17 cellular contexts compared by ENCODE assay signal in genomic region chr3:58170376-58170775, GRCh38. TPM values are rescaled to one million over a fixed set of nuclear protein-coding genes. Genes with fewer than 3 reads are reported as not detected.
A peak's percentile ranks its signal among the peaks of the same experiment; 100 is the strongest.
DNase-seq lines count a peak whose midpoint lies in the region; ATAC-seq and TF ChIP-seq lines count a peak whose summit lies in the region.
"Had no signal": no experiment of that assay in that cellular context is flagged by ENCODE, and none has a peak within 500 bp of the region (broad histone marks: within the 10 kb centered on the region; RNA-seq: fewer than 3 reads in every experiment).

No MANE protein-coding gene starts in this region.

- no peaks in the 10 kb centered on the region for H3K79me2 ChIP-seq in H9 (ENCODE audit: insufficient read depth, low read length)

- TF ChIP-seq POLR2A in gastroesophageal sphincter (IDR thresholded peaks at IDR 0.05) (no peak), tibial nerve (IDR thresholded peaks at IDR 0.05) (no peak), testis (IDR thresholded peaks at IDR 0.05) (no peak)

- intact Hi-C loops in testis (cut with DNase I; ENCODE audit: low total_unique reads), result no loop called here

- H3K27ac ChIP-seq in H9 (ENCODE audit: insufficient read length, low read depth, low read length) (no peak overlapping the region), gastroesophageal sphincter (peak overlapping the region in 3 of 4 donors; percentile 43 to 58 (median 43)), tibial nerve (peak overlapping the region in 3 of 4 donors; percentile 16 to 87 (median 84)), testis (no peak overlapping the region)
- H3K27ac ChIP-seq: BLaER1 treated with 17β-estradiol and CSF1 and Interleukin-3, amounts not matched to agents 10 nM and 100 nM; HL-60 had no signal

- no peak overlapping the region for H3T11ph ChIP-seq in H9 (ENCODE audit: low read length)

- H2BK15ac ChIP-seq in H9 (ENCODE audit: low read depth, low read length), result no peak overlapping the region

- H3K4me2 ChIP-seq in H9 (ENCODE audit: insufficient read depth, insufficient read length, low read length), result no peak overlapping the region
- H3K4me2 ChIP-seq: BLaER1 treated with 17β-estradiol and CSF1 and Interleukin-3, amounts not matched to agents 10 nM and 100 nM had no signal

- no peak overlapping the region for H4K91ac ChIP-seq in H9 (ENCODE audit: insufficient read length, low read depth, low read length)

- no peaks in the 10 kb centered on the region for H3K9me3 Mint-ChIP-seq in H9
- H3K9me3 Mint-ChIP-seq in activated T-helper 17 cell treated with anti-CD3 and anti-CD28 coated beads, Interleukin-2, amount 50 U/mL, for 72 hours, result no peaks in the 10 kb centered on the region
- H3K9me3 Mint-ChIP-seq: CD4-positive, CD25-positive, alpha-beta regulatory T cell had no signal

- H2AK5ac ChIP-seq in H9 (ENCODE audit: insufficient read length, low read length), result no peak overlapping the region

- H3K14ac ChIP-seq in H9 (ENCODE audit: insufficient read depth, low read length), result no peak overlapping the region

- H4K8ac ChIP-seq in H9 (replicated peaks; ENCODE audit: insufficient read length, low read depth, low read length), result no peak overlapping the region

- peaks cover 8 to 42% (median 30%) of the 10 kb centered on the region in 3 experiments for H3K36me3 Mint-ChIP-seq in H9 (ENCODE audit: insufficient read depth in 1 of 3, low read depth in 3 of 3)
- peaks cover 16% of the 10 kb centered on the region for H3K36me3 Mint-ChIP-seq in activated T-helper 17 cell treated with anti-CD3 and anti-CD28 coated beads, Interleukin-2, amount 50 U/mL, for 72 hours (ENCODE audit: low read depth)

- whole genome bisulfite sequencing in H9 (ENCODE audit: extremely low coverage, insufficient read length, low lambda C conversion rate), result no CpG with 5 or more reads among the region's 11 CpGs
- WGBS in gastroesophageal sphincter (ENCODE audit: low coverage in 1 of 2), 2 donors, result 81 to 100% methylated on average over 1 to 4 of the region's 11 CpGs
- WGBS in tibial nerve, 2 donors, result 88 to 89% methylated on average over 11 of the region's 11 CpGs
- 82 to 87% methylated on average over 11 of the region's 11 CpGs for WGBS in testis, 2 donors

- no peak overlapping the region for H3K23ac ChIP-seq in H9 (ENCODE audit: insufficient read length, low read depth, low read length)

- H3K4me1 ChIP-seq in H9 (ENCODE audit: insufficient read depth, low read length) (peaks cover 3% of the 10 kb centered on the region; the same call in 1 of the 2 replicates), gastroesophageal sphincter (peaks cover 2 to 71% (median 13%) of the 10 kb centered on the region in 3 donors), tibial nerve (peaks cover 0 to 59% (median 23%) of the 10 kb centered on the region in 4 donors), testis (peaks cover 43% of the 10 kb centered on the region)
- H3K4me1 ChIP-seq: HAP-1 had no signal

- H3K4me3 ChIP-seq in gastroesophageal sphincter, result no peak overlapping the region
- no peak overlapping the region for H3K4me3 ChIP-seq in tibial nerve
- no peak overlapping the region for H3K4me3 ChIP-seq in testis
- H3K4me3 ChIP-seq: BLaER1 treated with 17β-estradiol and CSF1 and Interleukin-3, amounts not matched to agents 10 nM and 100 nM; HAP-1 had no signal

- no peak overlapping the region for H2AFZ ChIP-seq in H9 (ENCODE audit: low read length)

- TF ChIP-seq EP300 in gastroesophageal sphincter (IDR thresholded peaks at IDR 0.05) (no peak), tibial nerve (IDR thresholded peaks at IDR 0.05) (no peak)

- H3K56ac ChIP-seq in H9 (ENCODE audit: insufficient read length, low read depth, low read length), result no peak overlapping the region

- H2BK120ac ChIP-seq in H9 (ENCODE audit: low read depth, low read length, poor library complexity, severe bottlenecking), result no peak overlapping the region

- DNase-seq in H9 (no peak), tibial nerve (ENCODE audit: low spot score in 2 of 2) (no peak), kidney tubule cell (ENCODE audit: low spot score) (no peak), testis (no peak)
- DNase-seq: CD4-positive, CD25-positive, alpha-beta regulatory T cell; DMS79 treated with DMSO at 0.1 percent for 48 hours; GF-D8 had no signal

- H3K4me3 Mint-ChIP-seq in H9, result no peak overlapping the region
- H3K4me3 Mint-ChIP-seq in activated T-helper 17 cell treated with anti-CD3 and anti-CD28 coated beads, Interleukin-2, amount 50 U/mL, for 72 hours, result no peak overlapping the region
- H3K4me3 Mint-ChIP-seq: B cell; CD4-positive, CD25-positive, alpha-beta regulatory T cell had no signal

- peaks cover 24 to 33% of the 10 kb centered on the region in 2 experiments for H3K4me1 Mint-ChIP-seq in H9
- no peaks in the 10 kb centered on the region for H3K4me1 Mint-ChIP-seq in activated T-helper 17 cell treated with anti-CD3 and anti-CD28 coated beads, Interleukin-2, amount 50 U/mL, for 72 hours
- H3K4me1 Mint-ChIP-seq: B cell; CD4-positive, CD25-positive, alpha-beta regulatory T cell had no signal

- peaks cover 0 to 65% of the 10 kb centered on the region in 2 donors for H3K36me3 ChIP-seq in gastroesophageal sphincter
- H3K36me3 ChIP-seq in tibial nerve, result peaks cover 0 to 30% (median 4%) of the 10 kb centered on the region in 3 donors
- H3K36me3 ChIP-seq in testis (ENCODE audit: low read depth, missing control alignments), result no peaks in the 10 kb centered on the region

- H4K5ac ChIP-seq in H9 (ENCODE audit: insufficient read length, low read depth, low read length), result no peak overlapping the region

- H4K20me1 ChIP-seq in H9 (ENCODE audit: control insufficient read depth, insufficient read depth, insufficient read length), result no peaks in the 10 kb centered on the region

- H3K9me3 ChIP-seq in H9 (ENCODE audit: control insufficient read depth, low read depth, low read length) (no peaks in the 10 kb centered on the region), gastroesophageal sphincter (no peaks in the 10 kb centered on the region), tibial nerve (no peaks in the 10 kb centered on the region), testis (no peaks in the 10 kb centered on the region)
- H3K9me3 ChIP-seq: BLaER1 treated with 17β-estradiol and CSF1 and Interleukin-3, amounts not matched to agents 10 nM and 100 nM; HAP-1 had no signal

- no peak overlapping the region for H2BK20ac ChIP-seq in H9 (ENCODE audit: low read depth, low read length, poor library complexity, severe bottlenecking)

- H3K27me3 Mint-ChIP-seq in H9 (ENCODE audit: low read depth), result no peaks in the 10 kb centered on the region
- H3K27me3 Mint-ChIP-seq in activated T-helper 17 cell treated with anti-CD3 and anti-CD28 coated beads, Interleukin-2, amount 50 U/mL, for 72 hours, result no peaks in the 10 kb centered on the region
- H3K27me3 Mint-ChIP-seq: B cell; CD4-positive, CD25-positive, alpha-beta regulatory T cell had no signal

- no peak overlapping the region for H2BK5ac ChIP-seq in H9 (ENCODE audit: insufficient read length, low read length)

- no peak for ATAC-seq in activated T-helper 17 cell treated with anti-CD3 and anti-CD28 coated beads, Interleukin-2, amount 50 U/mL, for 72 hours (replicated peaks)
- ATAC-seq in gastroesophageal sphincter (no peak), GM21390 (IDR thresholded peaks at IDR 0.05; ENCODE audit: unreplicated experiment) (no peak)

- H3K4ac ChIP-seq in H9 (ENCODE audit: low read depth, low read length), result no peak overlapping the region

- H3K27ac Mint-ChIP-seq in H9, result peak overlapping the region in 2 of 3 experiments; percentile 19 to 49; a peak in 2 of 7 replicates
- H3K27ac Mint-ChIP-seq in activated T-helper 17 cell treated with anti-CD3 and anti-CD28 coated beads, Interleukin-2, amount 50 U/mL, for 72 hours, result peak overlapping the region; percentile 17
- H3K27ac Mint-ChIP-seq: B cell had no signal

- H3K23me2 ChIP-seq in H9 (ENCODE audit: insufficient read length, low read depth, low read length, poor library complexity, severe bottlenecking), result no peaks in the 10 kb centered on the region

- H2BK12ac ChIP-seq in H9 (ENCODE audit: insufficient read length, low read depth, low read length), result no peak overlapping the region

- H3K18ac ChIP-seq in H9 (ENCODE audit: insufficient read length, low read depth, low read length), result no peak overlapping the region

- H3K9ac ChIP-seq in H9 (ENCODE audit: extremely low read depth, insufficient read length, low read length), result no peak overlapping the region
- H3K9ac ChIP-seq: BLaER1 treated with 17β-estradiol and CSF1 and Interleukin-3, amounts not matched to agents 10 nM and 100 nM had no signal

- no peaks in the 10 kb centered on the region for H3K27me3 ChIP-seq in H9 (ENCODE audit: insufficient read depth, low read length)
- no peaks in the 10 kb centered on the region for H3K27me3 ChIP-seq in gastroesophageal sphincter
- H3K27me3 ChIP-seq in tibial nerve, result no peaks in the 10 kb centered on the region
- no peaks in the 10 kb centered on the region for H3K27me3 ChIP-seq in testis
- H3K27me3 ChIP-seq: BLaER1 treated with 17β-estradiol and CSF1 and Interleukin-3, amounts not matched to agents 10 nM and 100 nM had no signal

- no peaks in the 10 kb centered on the region for H3K79me1 ChIP-seq in H9 (ENCODE audit: insufficient read depth, low read depth, low read length, poor library complexity, severe bottlenecking)

- TF ChIP-seq CTCF in H9 (conservative IDR thresholded peaks at IDR 0.05) (no peak), gastroesophageal sphincter (IDR thresholded peaks at IDR 0.05) (no peak), tibial nerve (IDR thresholded peaks at IDR 0.05) (no peak), testis (IDR thresholded peaks at IDR 0.05) (no peak)

RNA-seq across cellular contexts. Expression of gene DNASE1L3, which starts 40.4 kb away (rescaled TPM):
- total RNA-seq in H9 (2021) (not detected in 2 replicates), gastroesophageal sphincter (1 to 10 TPM in 2 of 4 donors, under 1 TPM in 1, not detected in 1; 0.58 to 2.4 (median 1.3) TPM), tibial nerve (10 to 100 TPM in 1 of 4 donors, 1 to 10 TPM in 2, under 1 TPM in 1; 0.39 to 12.9 (median 1.5) TPM), testis (1 to 10 TPM; 1.2 to 3.8 TPM)
- not detected for total RNA-seq in activated T-helper 17 cell treated with anti-CD3 and anti-CD28 coated beads, Interleukin-2, amount 50 U/mL, for 72 hours
- 8.2 TPM for polyA plus RNA-seq in testis (ENCODE audit: insufficient read depth, low read depth, low replicate concordance)
- total RNA-seq: A172; CD4-positive, CD25-positive, alpha-beta regulatory T cell; H1; HT1080 had no signal
- polyA plus RNA-seq: H1 had no signal

Comparison
In these comparisons a context has a peak if more than half of its experiments do, and no peak if none do; other contexts are left out.
1. H3K27ac ChIP-seq: peak in gastroesophageal sphincter (3 of 4) and tibial nerve (3 of 4); none in H9 (single experiment) and testis (0 of 2).